Comparison of ENCODE assay signal across 1 cellular context in genomic region chr9:72982161-72982799, GRCh38.
TF ChIP-seq lines count a peak whose summit lies in the region.

No MANE protein-coding gene starts in this region.

TF ChIP-seq in SK-N-SH treated with all-trans-retinoic acid at 6 μM for 48 hours, 23 proteins besides CTCF, POLR2A, EP300 and RAD21 (continued from another document):
- TF ChIP-seq OSR1 (CRISPR knock-in tag; IDR thresholded peaks at IDR 0.05) (no peak), GLIS3 (CRISPR knock-in tag; IDR thresholded peaks at IDR 0.05) (no peak)
